Comparison of ENCODE assay signal across 14 cellular contexts in genomic region chr1:24862775-24863483, GRCh38.
"Had no signal": no experiment of that assay in that cellular context is flagged by ENCODE, and none has a peak within 500 bp of the region (broad histone marks: within the 10 kb centered on the region; RNA-seq: fewer than 3 reads in every experiment).

No MANE protein-coding gene starts in this region.

- H3K27me3 ChIP-seq: ovary had no signal

- H3K27ac Mint-ChIP-seq: naive B cell had no signal

- H3K4me3 Mint-ChIP-seq: naive B cell; stimulated activated naive CD8-positive, alpha-beta T cell treated with anti-CD3 and anti-CD28 coated beads, Interleukin-15, amount 100 ng/mL, for 72 hours had no signal

- H3K4me1 Mint-ChIP-seq: stimulated activated naive CD8-positive, alpha-beta T cell treated with anti-CD3 and anti-CD28 coated beads, Interleukin-15, amount 100 ng/mL, for 72 hours had no signal

- H3K9me3 ChIP-seq: adrenal gland, heart right ventricle, ovary, thoracic aorta had no signal

- H3K4me1 ChIP-seq: adrenal gland, heart right ventricle had no signal

- H3K4me3 ChIP-seq: adrenal gland, coronary artery, heart right ventricle, ovary, thoracic aorta had no signal

- DNase-seq: activated CD4-positive, alpha-beta T cell treated with anti-CD3 and anti-CD28 coated beads, Interleukin-2, amount 50 U/mL, for 1 hour; activated naive CD4-positive, alpha-beta T cell treated with Interleukin-2 at 50 U/mL for 16 hours; adrenal gland; effector memory CD4-positive, alpha-beta T cell; heart right ventricle; midbrain; naive B cell; ovary; SIG-M5; stimulated activated CD4-positive, alpha-beta T cell treated with anti-CD3 and anti-CD28 coated beads, Interleukin-4, amount 100 ng/mL, for 24 hours; stimulated activated naive CD8-positive, alpha-beta T cell treated with anti-CD3 and anti-CD28 coated beads, Interleukin-15, amount 100 ng/mL, for 72 hours; T-helper 2 cell had no signal

- H3K36me3 ChIP-seq: adrenal gland, heart right ventricle, ovary, thoracic aorta had no signal

- H3K36me3 Mint-ChIP-seq: naive B cell had no signal

- ATAC-seq: heart right ventricle; stimulated activated naive CD8-positive, alpha-beta T cell treated with anti-CD3 and anti-CD28 coated beads, Interleukin-15, amount 100 ng/mL, for 72 hours had no signal

- H3K9me3 Mint-ChIP-seq: naive B cell; stimulated activated naive CD8-positive, alpha-beta T cell treated with anti-CD3 and anti-CD28 coated beads, Interleukin-15, amount 100 ng/mL, for 72 hours had no signal

- H3K27ac ChIP-seq: adrenal gland, coronary artery, heart right ventricle, ovary, thoracic aorta had no signal
